In the genomic region with DNA sequence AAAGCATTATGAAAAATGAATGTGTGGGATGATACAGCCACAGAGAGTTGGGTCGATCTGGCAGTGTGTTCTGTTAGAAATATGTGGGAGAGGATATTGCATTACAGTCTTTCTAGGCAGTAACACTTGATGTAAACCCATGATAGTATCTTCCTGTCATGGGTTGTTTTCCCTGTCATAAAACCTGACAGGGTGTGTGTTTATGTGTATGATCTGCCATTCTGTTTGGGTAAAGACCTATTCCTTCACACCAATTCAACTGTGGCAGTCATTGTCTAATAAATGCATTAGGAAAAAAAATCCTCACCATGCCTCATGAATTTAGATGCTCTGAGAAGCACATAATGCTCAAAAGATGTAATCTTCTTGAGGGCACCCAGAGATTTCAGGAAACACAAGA, we compare ENCODE assay signal across 34 cellular contexts.
"Had no signal": no experiment of that assay in that cellular context is flagged by ENCODE, and none has a peak within 500 bp of the region (broad histone marks: within the 10 kb centered on the region; RNA-seq: fewer than 3 reads in every experiment).

No MANE protein-coding gene starts in this region.

- H3K36me3 ChIP-seq: MG63 had no signal

- H3K4me3 ChIP-seq: MG63 had no signal

- H3K9me3 ChIP-seq: MG63 had no signal

- H3K27me3 ChIP-seq: MG63 had no signal

- DNase-seq: Karpas-422, Kasumi-1, MG63, MM.1S, MV-4-11, NCI-H1048, NCI-H1092, NCI-H1092 treated with DMSO at 0.1 percent for 48 hours, NCI-H1105, NCI-H1105 treated with DMSO at 0.1 percent for 48 hours, NCI-H1417, NCI-H1417 treated with DMSO at 0.1 percent for 48 hours, NCI-H1436, NCI-H1436 treated with DMSO at 0.1 percent for 48 hours, NCI-H146, NCI-H1694, NCI-H1694 treated with DMSO at 0.1 percent for 48 hours, NCI-H187, NCI-H187 treated with DMSO at 0.1 percent for 48 hours, NCI-H1930, NCI-H2029, NCI-H2029 treated with DMSO at 0.1 percent for 48 hours, NCI-H2081, NCI-H2081 treated with DMSO at 0.1 percent for 48 hours, NCI-H2107, NCI-H2171, NCI-H2171 treated with DMSO at 0.1 percent for 48 hours, NCI-H2227 treated with DMSO at 0.1 percent for 48 hours, NCI-H226, NCI-H345, NCI-H446, NCI-H446 treated with DMSO at 0.1 percent for 48 hours, NCI-H510A, NCI-H510A treated with DMSO at 0.1 percent for 48 hours had no signal
